In the genomic region with DNA sequence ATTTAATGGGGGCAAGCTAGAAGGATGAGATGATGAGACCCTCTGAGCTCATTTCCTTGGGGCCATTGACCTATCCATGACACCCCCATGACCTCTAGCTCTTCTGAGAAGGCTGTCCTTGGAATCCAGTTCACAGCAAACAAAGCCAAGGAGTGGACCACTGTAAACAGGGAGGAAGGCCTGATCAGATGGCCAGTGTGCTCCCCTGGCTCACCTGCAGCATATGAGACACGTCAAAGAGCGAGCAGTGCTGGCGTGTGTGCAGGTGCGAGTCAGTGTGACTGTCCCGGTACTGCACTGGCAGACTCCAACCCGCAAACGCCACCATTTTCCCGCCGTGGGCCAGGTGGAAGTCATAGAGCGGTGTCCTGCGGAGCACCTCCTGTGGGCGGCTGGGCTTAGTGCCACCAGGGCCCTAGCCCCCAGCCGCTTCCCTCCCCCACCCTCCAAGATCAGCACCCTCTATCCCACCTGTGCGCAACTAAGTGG, we compare ENCODE assay signal across 10 cellular contexts. TPM values are rescaled to one million over a fixed set of nuclear protein-coding genes. Genes with fewer than 3 reads are reported as not detected.
DNase-seq lines count a peak whose midpoint lies in the region; ATAC-seq and TF ChIP-seq lines count a peak whose summit lies in the region.
"Had no signal": no experiment of that assay in that cellular context is flagged by ENCODE, and none has a peak within 500 bp of the region (broad histone marks: within the 10 kb centered on the region; RNA-seq: fewer than 3 reads in every experiment).

No MANE protein-coding gene starts in this region.

- peak overlapping the region; percentile 37; the same call in 1 of the 2 replicates for H3K4me3 ChIP-seq in BLaER1
- peak overlapping the region; percentile 68 for H3K4me3 ChIP-seq in left ventricle myocardium inferior

- intact Hi-C loops in left ventricle myocardium inferior (cut with micrococcal nuclease): no loop called here

- no peak for TF ChIP-seq CTCF in WTC11 (IDR thresholded peaks at IDR 0.05)
- no peak for TF ChIP-seq CTCF in left ventricle myocardium inferior (IDR thresholded peaks at IDR 0.05; ENCODE audit: borderline replicate concordance)
- TF ChIP-seq CTCF in neural crest cell (conservative IDR thresholded peaks at IDR 0.05): no peak

- CTCF ChIA-PET in WTC11 (lab: Charles Lee): interaction anchor here (0.9 to 2.0 kb wide), 8 partner anchors 10 to 328 kb away, joined by 3 to 7 read pairs (median 4); partner anchors contain the start of genes KLHDC8B, QRICH1, RHOA and TCTA

- POLR2A ChIA-PET in WTC11 (lab: Charles Lee): interaction anchor here (0.7 kb wide), 2 partner anchors 9 to 47 kb away, joined by 3 read pairs; no protein-coding TSS in a partner anchor

- H3K4me1 ChIP-seq in BLaER1: peaks cover 75% of the 10 kb centered on the region
- peaks cover 42% of the 10 kb centered on the region for H3K4me1 ChIP-seq in left ventricle myocardium inferior

- ATAC-seq in WTC11 (peak; percentile 13), HG03469 (IDR thresholded peaks at IDR 0.05; ENCODE audit: unreplicated experiment) (no peak)

- no peaks in the 10 kb centered on the region for H3K27me3 ChIP-seq in BLaER1
- H3K27me3 ChIP-seq in left ventricle myocardium inferior (ENCODE audit: low read depth): no peaks in the 10 kb centered on the region

- peak overlapping the region; percentile 27; the same call in 1 of the 2 replicates for H3K9ac ChIP-seq in BLaER1

- H3K27me3 Mint-ChIP-seq in WTC11 (ENCODE audit: low read depth) (no peaks in the 10 kb centered on the region), neural crest cell (ENCODE audit: low read depth) (no peaks in the 10 kb centered on the region)
- H3K27me3 Mint-ChIP-seq: CD4-positive, CD25-positive, alpha-beta regulatory T cell had no signal

- H3K9me3 Mint-ChIP-seq in WTC11: no peaks in the 10 kb centered on the region
- H3K9me3 Mint-ChIP-seq in neural crest cell: no peaks in the 10 kb centered on the region
- H3K9me3 Mint-ChIP-seq: CD4-positive, CD25-positive, alpha-beta regulatory T cell had no signal

- no peaks in the 10 kb centered on the region for H3K9me3 ChIP-seq in BLaER1
- H3K9me3 ChIP-seq in left ventricle myocardium inferior (replicated peaks): no peaks in the 10 kb centered on the region

- H3K36me3 Mint-ChIP-seq in WTC11: peaks cover 7% of the 10 kb centered on the region; the same call in 1 of the 2 replicates
- H3K36me3 Mint-ChIP-seq in neural crest cell (ENCODE audit: low read depth): peaks cover 3% of the 10 kb centered on the region

- H3K27ac ChIP-seq in BLaER1 (peak overlapping the region; percentile 52), left ventricle myocardium inferior (replicated peaks) (peak overlapping the region; percentile 73)

- H3K4me2 ChIP-seq in BLaER1: peak overlapping the region; percentile 64

- no peaks in the 10 kb centered on the region for H4K20me1 ChIP-seq in BLaER1

- peak overlapping the region; percentile 96 for H3K4me3 Mint-ChIP-seq in WTC11
- peak overlapping the region; percentile 90 for H3K4me3 Mint-ChIP-seq in neural crest cell

- H3K27ac Mint-ChIP-seq in WTC11: peak overlapping the region; percentile 94
- H3K27ac Mint-ChIP-seq in neural crest cell (ENCODE audit: unreplicated experiment): peak overlapping the region; percentile 19

- H3K4me1 Mint-ChIP-seq in WTC11 (peaks cover 26% of the 10 kb centered on the region), neural crest cell (peaks cover 16% of the 10 kb centered on the region)

- H3K36me3 ChIP-seq in BLaER1 (peaks cover 48% of the 10 kb centered on the region), left ventricle myocardium inferior (peaks cover 35% of the 10 kb centered on the region)

- no peak for DNase-seq in WTC11 (ENCODE audit: low spot score)
- no peak for DNase-seq in left ventricle myocardium inferior
- DNase-seq in neural crest cell (ENCODE audit: low read depth, low spot score): no peak
- DNase-seq in mesenteric fat pad (ENCODE audit: low spot score): no peak
- no peak for DNase-seq in DMS153 (lab: John Stamatoyannopoulos, UW)
- no peak for DNase-seq in inferior parietal cortex (ENCODE audit: extremely low spot score)

TF ChIP-seq in WTC11, 78 proteins besides CTCF, POLR2A, EP300 and RAD21:
- TF ChIP-seq, protein P1, sequence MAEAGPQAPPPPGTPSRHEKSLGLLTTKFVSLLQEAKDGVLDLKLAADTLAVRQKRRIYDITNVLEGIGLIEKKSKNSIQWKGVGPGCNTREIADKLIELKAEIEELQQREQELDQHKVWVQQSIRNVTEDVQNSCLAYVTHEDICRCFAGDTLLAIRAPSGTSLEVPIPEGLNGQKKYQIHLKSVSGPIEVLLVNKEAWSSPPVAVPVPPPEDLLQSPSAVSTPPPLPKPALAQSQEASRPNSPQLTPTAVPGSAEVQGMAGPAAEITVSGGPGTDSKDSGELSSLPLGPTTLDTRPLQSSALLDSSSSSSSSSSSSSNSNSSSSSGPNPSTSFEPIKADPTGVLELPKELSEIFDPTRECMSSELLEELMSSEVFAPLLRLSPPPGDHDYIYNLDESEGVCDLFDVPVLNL (CRISPR knock-in tag; IDR thresholded peaks at IDR 0.05; ENCODE audit: borderline replicate concordance, low read depth): peak; percentile 84
- TF ChIP-seq MYBL2 (CRISPR knock-in tag; IDR thresholded peaks at IDR 0.05) (peak; percentile 55; the same call in 1 of the 2 replicates), TEAD1 (CRISPR knock-in tag; IDR thresholded peaks at IDR 0.05) (no peak), ATF2 (CRISPR knock-in tag; IDR thresholded peaks at IDR 0.05; ENCODE audit: borderline replicate concordance, low read depth) (no peak), ZBTB43 (CRISPR knock-in tag; IDR thresholded peaks at IDR 0.05) (0 out of 2 replicates have a peak, but pooled peaks have one; percentile 58), HMGXB4 (CRISPR knock-in tag; IDR thresholded peaks at IDR 0.05) (0 out of 2 replicates have a peak, but pooled peaks have one; percentile 46), FOXP1 (CRISPR knock-in tag; IDR thresholded peaks at IDR 0.05; ENCODE audit: borderline replicate concordance) (peak; percentile 67; the same call in 1 of the 2 replicates), NFYB (CRISPR knock-in tag; conservative IDR thresholded peaks at IDR 0.05; ENCODE audit: low read depth) (0 out of 2 replicates have a peak, but pooled peaks have one; percentile 8)

RNA-seq across cellular contexts. Expression of gene AMT, which starts 0.3 kb away (rescaled TPM):
- total RNA-seq in WTC11 (2021) (54.6 to 66.6 TPM (median 57.8 TPM) in 3 replicates), left ventricle myocardium inferior (29.0 TPM), neural crest cell (10.2 and 14.0 TPM in 2 replicates), mesenteric fat pad (1.2 TPM)
- total RNA-seq: RPMI7951 had no signal

RNA-seq across cellular contexts. Expression of gene NICN1, which starts 7.2 kb away (rescaled TPM):
- 11.0 to 12.7 TPM (median 11.5 TPM) in 3 replicates for total RNA-seq in WTC11 (2021)
- total RNA-seq in left ventricle myocardium inferior: 19.4 TPM
- 19.5 and 23.4 TPM in 2 replicates for total RNA-seq in neural crest cell
- 11.1 TPM for total RNA-seq in mesenteric fat pad

RNA-seq across cellular contexts. Expression of gene TCTA, which starts 9.7 kb away (rescaled TPM):
- 10.1 to 11.9 TPM (median 11.5 TPM) in 3 replicates for total RNA-seq in WTC11 (2021)
- total RNA-seq in left ventricle myocardium inferior: 17.7 TPM
- 9.6 and 12.4 TPM in 2 replicates for total RNA-seq in neural crest cell
- 23.5 TPM for total RNA-seq in mesenteric fat pad

RNA-seq across cellular contexts. Expression of gene RHOA, which starts 10.2 kb away (rescaled TPM):
- total RNA-seq in WTC11 (2021) (367 to 398 TPM (median 389 TPM) in 3 replicates), left ventricle myocardium inferior (247 TPM), neural crest cell (354 and 361 TPM in 2 replicates), mesenteric fat pad (563 TPM)

RNA-seq across cellular contexts. Expression of gene DAG1, which starts 48.1 kb away (rescaled TPM):
- 113 to 119 TPM (median 115 TPM) in 3 replicates for total RNA-seq in WTC11 (2021)
- 117 TPM for total RNA-seq in left ventricle myocardium inferior
- total RNA-seq in neural crest cell: 93.9 and 98.6 TPM in 2 replicates
- total RNA-seq in mesenteric fat pad: 63.7 TPM
